ENCODE assay signal across 22 cellular contexts in the genomic region with DNA sequence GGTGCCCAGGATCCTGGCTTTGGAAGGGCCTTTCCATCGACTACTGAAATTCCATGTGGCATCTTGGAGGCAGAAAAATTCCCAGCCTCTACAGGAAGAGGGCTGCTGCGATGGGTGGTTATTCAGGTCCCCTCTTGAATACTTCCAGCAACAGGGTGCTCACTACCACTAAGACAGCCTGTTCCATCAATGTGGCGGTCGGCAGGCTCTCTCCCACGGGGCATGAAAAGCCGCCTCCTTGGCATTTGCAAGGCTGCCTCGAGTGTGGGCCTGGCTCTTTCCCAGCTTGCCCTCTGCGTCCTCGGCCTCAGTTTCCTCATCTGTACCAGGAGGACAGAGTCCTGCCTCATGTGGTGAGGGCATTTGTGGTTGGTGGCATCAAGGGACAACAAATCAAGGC.
"Had no signal": no experiment of that assay in that cellular context is flagged by ENCODE, and none has a peak within 500 bp of the region (broad histone marks: within the 10 kb centered on the region; RNA-seq: fewer than 3 reads in every experiment).

No MANE protein-coding gene starts in this region.

- H3K4me3 ChIP-seq: adrenal gland, Peyer's patch, SK-N-MC had no signal

- H3K4me1 Mint-ChIP-seq: activated B cell treated with CpG ODN at 0.5 μM for 24 hours; activated CD4-positive, alpha-beta memory T cell treated with anti-CD3 and anti-CD28 coated beads, Interleukin-2, amount 10 ng/mL, durations not matched to agents 7 days and 5 days had no signal

- ATAC-seq: activated naive CD4-positive, alpha-beta T cell treated with anti-CD3 and anti-CD28 coated beads, Interleukin-2, amount 50 U/mL, for 72 hours; PC-3 had no signal

- H3K9me3 Mint-ChIP-seq: activated B cell treated with CpG ODN at 0.5 μM for 24 hours; activated CD4-positive, alpha-beta memory T cell treated with anti-CD3 and anti-CD28 coated beads, Interleukin-2, amount 10 ng/mL, durations not matched to agents 7 days and 5 days; activated naive CD4-positive, alpha-beta T cell treated with anti-CD3 and anti-CD28 coated beads for 36 hours; activated naive CD4-positive, alpha-beta T cell treated with anti-CD3 and anti-CD28 coated beads, Interleukin-2, amount 50 U/mL, for 72 hours; activated T-helper 1 cell treated with anti-CD3 and anti-CD28 coated beads, Interleukin-12 subunit alpha, Interleukin-12 subunit beta, Interleukin-2, Interleukin-4 antibody, amounts not matched to agents 30 ng/mL and 10 ng/mL and 1 ng/mL, durations not matched to agents 14 hours and 24 hours and 36 hours had no signal

- H3K4me3 Mint-ChIP-seq: activated B cell treated with CpG ODN at 0.5 μM for 24 hours; activated CD4-positive, alpha-beta memory T cell treated with anti-CD3 and anti-CD28 coated beads, Interleukin-2, amount 10 ng/mL, durations not matched to agents 7 days and 5 days; activated naive CD4-positive, alpha-beta T cell treated with anti-CD3 and anti-CD28 coated beads for 36 hours; activated T-helper 1 cell treated with anti-CD3 and anti-CD28 coated beads, Interleukin-12 subunit alpha, Interleukin-12 subunit beta, Interleukin-2, Interleukin-4 antibody, amounts not matched to agents 30 ng/mL and 10 ng/mL and 1 ng/mL, durations not matched to agents 14 hours and 24 hours and 36 hours; brain had no signal

- DNase-seq: activated B cell treated with CpG ODN at 0.5 μM for 24 hours; activated CD4-positive, alpha-beta memory T cell treated with anti-CD3 and anti-CD28 coated beads, Interleukin-2, amount 10 ng/mL, durations not matched to agents 7 days and 5 days; activated CD4-positive, alpha-beta T cell treated with anti-CD3 and anti-CD28 coated beads for 1 hour; activated CD4-positive, alpha-beta T cell treated with anti-CD3 and anti-CD28 coated beads for 48 hours; activated CD8-positive, alpha-beta memory T cell treated with anti-CD3 and anti-CD28 coated beads for 24 hours; activated gamma-delta T cell treated with Interleukin-2 at 50 U/mL for 16 hours; activated naive CD4-positive, alpha-beta T cell treated with anti-CD3 and anti-CD28 coated beads for 36 hours; activated T-cell treated with anti-CD3 and anti-CD28 coated beads, Interleukin-2, amount 50 U/mL, for 1 hour; central memory CD4-positive, alpha-beta T cell; MM.1S; MV-4-11; NCI-H1436 treated with DMSO at 0.1 percent for 48 hours; NCI-H524 treated with DMSO at 0.1 percent for 48 hours; T1000 had no signal

- H3K36me3 Mint-ChIP-seq: activated naive CD4-positive, alpha-beta T cell treated with anti-CD3 and anti-CD28 coated beads, Interleukin-2, amount 50 U/mL, for 72 hours; brain had no signal

- H3K9ac ChIP-seq: KMS-11 had no signal

- H3K27ac Mint-ChIP-seq: activated B cell treated with CpG ODN at 0.5 μM for 24 hours; activated CD4-positive, alpha-beta memory T cell treated with anti-CD3 and anti-CD28 coated beads, Interleukin-2, amount 10 ng/mL, durations not matched to agents 7 days and 5 days; activated naive CD4-positive, alpha-beta T cell treated with anti-CD3 and anti-CD28 coated beads for 36 hours; activated naive CD4-positive, alpha-beta T cell treated with anti-CD3 and anti-CD28 coated beads, Interleukin-2, amount 50 U/mL, for 72 hours; activated T-helper 1 cell treated with anti-CD3 and anti-CD28 coated beads, Interleukin-12 subunit alpha, Interleukin-12 subunit beta, Interleukin-2, Interleukin-4 antibody, amounts not matched to agents 30 ng/mL and 10 ng/mL and 1 ng/mL, durations not matched to agents 14 hours and 24 hours and 36 hours had no signal

- H3K27me3 ChIP-seq: adrenal gland, Peyer's patch had no signal

- H3K4me2 ChIP-seq: KMS-11 had no signal

- H3K9me3 ChIP-seq: adrenal gland, Peyer's patch had no signal

- H3K36me3 ChIP-seq: adrenal gland, Peyer's patch had no signal

- H3K27ac ChIP-seq: KMS-11, Peyer's patch, SK-N-MC had no signal

- H3K27me3 Mint-ChIP-seq: activated CD4-positive, alpha-beta memory T cell treated with anti-CD3 and anti-CD28 coated beads, Interleukin-2, amount 10 ng/mL, durations not matched to agents 7 days and 5 days had no signal
